Comparison of ENCODE assay signal across 9 cellular contexts in genomic region chr13:50636007-50636704, GRCh38.
DNase-seq lines count a peak whose midpoint lies in the region; ATAC-seq, FAIRE-seq and TF ChIP-seq lines count a peak whose summit lies in the region.
"Had no signal": no experiment of that assay in that cellular context is flagged by ENCODE, and none has a peak within 500 bp of the region (broad histone marks: within the 10 kb centered on the region; RNA-seq: fewer than 3 reads in every experiment).

No MANE protein-coding gene starts in this region.

- H3K27me3 ChIP-seq in gastrocnemius medialis = no peaks in the 10 kb centered on the region

- FAIRE-seq in GM12892 (lab: Jason Lieb, UNC) = peak; percentile 27

- H3K9me3 ChIP-seq in gastrocnemius medialis = no peaks in the 10 kb centered on the region

- H3K4me1 ChIP-seq in gastrocnemius medialis = no peaks in the 10 kb centered on the region

- no peak for TF ChIP-seq POLR2A in GM12892 (IDR thresholded peaks at IDR 0.05; ENCODE audit: low read depth, low read length)
- TF ChIP-seq POLR2A in gastrocnemius medialis (IDR thresholded peaks at IDR 0.05) = no peak

- intact Hi-C loops in gastrocnemius medialis (cut with DNase I; ENCODE audit: low total_unique reads) = no loop called here

- DNase-seq in GM12892 (ENCODE audit: insufficient read length) = no peak
- DNase-seq in MV-4-11 (lab: John Stamatoyannopoulos, UW) = peak; percentile 44
- DNase-seq in iPS-NIHi7 (ENCODE audit: extremely low spot score) = peak; percentile 85
- DNase-seq in amygdala (lab: John Stamatoyannopoulos, UW) = no peak
- DNase-seq in gastrocnemius medialis = no peak
- DNase-seq in COLO668 (lab: John Stamatoyannopoulos, UW; ENCODE audit: unreplicated experiment) = no peak
- DNase-seq: T-helper 9 cell had no signal

- peak; percentile 61 for ATAC-seq in GM21576 (IDR thresholded peaks at IDR 0.05; ENCODE audit: unreplicated experiment)
- no peak for ATAC-seq in GM19324 (IDR thresholded peaks at IDR 0.05; ENCODE audit: low FRiP score, unreplicated experiment)
- no peak for ATAC-seq in gastrocnemius medialis

- in situ Hi-C loops in gastrocnemius medialis (cut with MboI; ENCODE audit: low sequenced_read_pairs in 4 of 4) = no loop called here

- peak overlapping the region in 2 of 4 donors; percentile 16 to 31 for H3K27ac ChIP-seq in gastrocnemius medialis

- no peaks in the 10 kb centered on the region for H3K36me3 ChIP-seq in gastrocnemius medialis

- H3K4me3 ChIP-seq in gastrocnemius medialis = no peak overlapping the region

- TF ChIP-seq CTCF in gastrocnemius medialis (IDR thresholded peaks at IDR 0.05 in 4 of 5, conservative IDR thresholded peaks at IDR 0.05 in 1 of 5) = no peak

Comparison
In these comparisons a context has a peak if more than half of its experiments do, and no peak if none do; other contexts are left out.
1. DNase-seq: peak in MV-4-11 (single experiment) and iPS-NIHi7 (single experiment); none in GM12892 (single experiment), amygdala (0 of 56), gastrocnemius medialis (0 of 2) and COLO668 (single experiment).